9 cellular contexts compared by ENCODE assay signal in the genomic region with DNA sequence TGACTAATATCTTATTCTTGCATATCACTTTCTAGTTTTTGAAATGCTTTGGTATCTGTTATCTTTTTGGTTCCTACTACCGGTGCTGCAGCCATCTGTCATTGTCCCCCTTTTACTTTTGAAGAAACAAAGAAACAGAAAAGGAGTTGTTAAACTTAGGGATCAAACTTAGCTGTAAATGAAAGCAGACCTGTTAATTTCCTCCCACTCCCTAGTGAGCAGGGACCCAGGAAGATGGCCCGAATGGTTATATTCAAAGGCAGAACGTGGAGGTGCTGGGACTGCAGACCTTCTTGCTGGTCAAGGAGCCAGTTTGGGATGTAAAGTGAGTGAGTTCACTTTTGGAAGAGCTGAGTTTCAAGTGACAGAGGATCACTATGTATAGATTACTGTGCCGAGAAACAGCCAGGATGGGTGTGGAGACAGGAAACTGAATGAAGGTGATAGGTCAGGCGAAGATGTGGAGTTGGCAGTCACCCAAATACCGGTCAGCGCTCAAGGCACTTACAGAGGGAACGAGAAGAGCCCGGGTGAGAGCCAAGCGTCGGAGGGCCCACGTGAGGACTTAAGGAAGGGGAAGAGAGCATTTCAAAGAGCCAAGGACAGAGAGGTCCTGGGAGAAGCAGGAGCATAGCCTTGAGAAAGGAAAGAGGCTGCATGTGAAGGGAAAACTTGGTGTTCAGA. TPM values are rescaled to one million over a fixed set of nuclear protein-coding genes. Genes with fewer than 3 reads are reported as not detected.
DNase-seq lines count a peak whose midpoint lies in the region; ATAC-seq lines count a peak whose summit lies in the region.
"Had no signal": no experiment of that assay in that cellular context is flagged by ENCODE, and none has a peak within 500 bp of the region (broad histone marks: within the 10 kb centered on the region; RNA-seq: fewer than 3 reads in every experiment).

No MANE protein-coding gene starts in this region.

- 10% methylated on average over 12 of the region's 12 CpGs for WGBS in right cardiac atrium

- H3K27me3 ChIP-seq in right cardiac atrium (ENCODE audit: control insufficient read depth, insufficient read depth): no peaks in the 10 kb centered on the region
- no peaks in the 10 kb centered on the region for H3K27me3 ChIP-seq in H7 (ENCODE audit: control insufficient read depth, insufficient read depth, low read length)

- DNase-seq in COR-L47 (lab: John Stamatoyannopoulos, UW) (peak; percentile 3), NCI-H510A (lab: John Stamatoyannopoulos, UW) (peak; percentile 19), right cardiac atrium (peak; percentile 58 to 83 (median 76)), H7 (no peak), NCI-H2171 (lab: John Stamatoyannopoulos, UW) (no peak), cerebellar cortex (ENCODE audit: low spot score) (no peak)
- no peak for DNase-seq in activated CD8-positive, alpha-beta memory T cell treated with anti-CD3 and anti-CD28 coated beads for 24 hours

- no peak overlapping the region for H3K4me3 ChIP-seq in right cardiac atrium (ENCODE audit: low read length)
- H3K4me3 ChIP-seq in H7 (ENCODE audit: insufficient read depth, low read depth, low read length): no peak overlapping the region
- H3K4me3 ChIP-seq: HAP-1 had no signal

- intact Hi-C loops in right cardiac atrium (cut with DNase I): no loop called here

- H3K27ac ChIP-seq in right cardiac atrium (ENCODE audit: low read length): peak overlapping the region; percentile 75

- ATAC-seq in GM19438 (IDR thresholded peaks at IDR 0.05; ENCODE audit: low read depth, unreplicated experiment) (peak; percentile 50), right cardiac atrium (peak; percentile 86 to 92)

- H3K36me3 ChIP-seq in H7 (replicated peaks; ENCODE audit: control insufficient read depth, insufficient read depth, low read length): no peaks in the 10 kb centered on the region
- H3K36me3 ChIP-seq: HAP-1 had no signal

- peaks cover 7% of the 10 kb centered on the region for H3K4me1 ChIP-seq in right cardiac atrium (ENCODE audit: control insufficient read depth, insufficient read depth, low read length)
- H3K4me1 ChIP-seq: HAP-1 had no signal

- no peaks in the 10 kb centered on the region for H3K9me3 ChIP-seq in right cardiac atrium (ENCODE audit: control insufficient read depth, low read length)
- H3K9me3 ChIP-seq: HAP-1 had no signal

RNA-seq across cellular contexts. Expression of gene KBTBD8, which starts 20.1 kb away (rescaled TPM):
- 1 to 10 TPM; 5.5 to 7.1 (median 5.6) TPM for total RNA-seq in right cardiac atrium
- 2.0 TPM for polyA plus RNA-seq in right cardiac atrium
- total RNA-seq in H7 (2014; rRNA removed; shearing (Covaris generic)): 6.7 and 11.8 TPM in 2 replicates

Comparison
In these comparisons a context has a peak if more than half of its experiments do, and no peak if none do; other contexts are left out.
1. DNase-seq: peak in COR-L47 (single experiment), NCI-H510A (single experiment) and right cardiac atrium (3 of 3); none in H7 (single experiment), NCI-H2171 (single experiment), cerebellar cortex (single experiment) and activated CD8-positive, alpha-beta memory T cell treated with anti-CD3 and anti-CD28 coated beads for 24 hours (single experiment).